In the genomic region with DNA sequence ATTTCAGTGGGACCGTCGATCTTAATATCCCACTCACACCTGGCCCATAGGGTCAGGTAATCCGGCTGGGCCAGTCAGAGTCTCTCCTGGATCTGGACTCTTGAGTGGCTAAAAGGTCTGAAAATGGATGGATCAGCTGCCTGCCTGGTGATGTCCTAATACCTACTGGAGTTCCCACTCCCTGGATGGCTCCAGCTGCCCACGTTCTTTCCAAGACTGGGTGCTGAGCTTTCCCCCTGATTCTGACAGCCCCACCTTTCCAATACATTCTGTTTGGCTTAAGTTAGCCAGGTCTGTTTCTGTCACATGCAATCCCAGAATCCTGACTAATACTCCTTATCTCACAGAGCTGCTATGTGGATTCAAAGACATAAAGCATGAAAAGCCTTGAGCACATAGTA, we compare ENCODE assay signal across 10 cellular contexts. TPM values are rescaled to one million over a fixed set of nuclear protein-coding genes. Genes with fewer than 3 reads are reported as not detected.
A peak's percentile ranks its signal among the peaks of the same experiment; 100 is the strongest.
DNase-seq lines count a peak whose midpoint lies in the region; ATAC-seq and TF ChIP-seq lines count a peak whose summit lies in the region.
"Had no signal": no experiment of that assay in that cellular context is flagged by ENCODE, and none has a peak within 500 bp of the region (broad histone marks: within the 10 kb centered on the region; RNA-seq: fewer than 3 reads in every experiment).

No MANE protein-coding gene starts in this region.

- DNase-seq in A172 (ENCODE audit: low spot score), result peak; percentile 38
- DNase-seq in RWPE2 (ENCODE audit: low spot score), result peak; percentile 51
- DNase-seq in ovary, result peak in 2 of 5 donors; percentile 29 to 32
- no peak for DNase-seq in DMS79 (lab: John Stamatoyannopoulos, UW)
- DNase-seq in SW480 (ENCODE audit: low spot score), result no peak

- no peak for TF ChIP-seq EP300 in ovary (IDR thresholded peaks at IDR 0.05)

- H3K27ac ChIP-seq in RWPE2 (ENCODE audit: poor library complexity, severe bottlenecking), result peak overlapping the region; percentile 36
- peak overlapping the region; percentile 64 to 70 for H3K27ac ChIP-seq in esophagus (ENCODE audit: low read depth in 2 of 2, low read length in 1 of 2)
- H3K27ac ChIP-seq in ovary, result peak overlapping the region; percentile 31 to 69
- H3K27ac ChIP-seq: parathyroid adenoma, VCaP had no signal

- intact Hi-C loops in ovary (cut with DNase I), result loop anchor here in 1 of 4 donors (10.0 kb wide), 1 partner anchor 339 kb away; no protein-coding TSS in a partner anchor

- TF ChIP-seq CTCF in RWPE2 (IDR thresholded peaks at IDR 0.05; ENCODE audit: poor library complexity, severe bottlenecking) (no peak), ovary (IDR thresholded peaks at IDR 0.05) (no peak)

- WGBS in esophagus, 2 donors, result 74 to 82% methylated on average over 4 of the region's 4 CpGs
- WGBS in ovary, 3 donors, result 67 to 81% (median 75%) methylated on average over 4 of the region's 4 CpGs

- ATAC-seq in RWPE2 (ENCODE audit: low read depth) (peak; percentile 62), HG02642 (IDR thresholded peaks at IDR 0.05; ENCODE audit: poor library complexity, unreplicated experiment) (no peak), GM21576 (IDR thresholded peaks at IDR 0.05; ENCODE audit: unreplicated experiment) (no peak)

- H3K36me3 ChIP-seq in RWPE2 (ENCODE audit: low read depth) (peaks cover 11% of the 10 kb centered on the region), esophagus (ENCODE audit: control insufficient read depth in 2 of 2, insufficient read depth in 2 of 2, low read length in 1 of 2) (no peaks in the 10 kb centered on the region), ovary (no peaks in the 10 kb centered on the region)

- H3K4me1 ChIP-seq in RWPE2 (ENCODE audit: insufficient read depth, poor library complexity, severe bottlenecking) (peaks cover 22% of the 10 kb centered on the region), esophagus (ENCODE audit: control insufficient read depth in 2 of 2, insufficient read depth in 2 of 2, low read length in 1 of 2) (peaks cover 7 to 18% of the 10 kb centered on the region in 2 donors), ovary (ENCODE audit: insufficient read depth) (peaks cover 27% of the 10 kb centered on the region)

- H3K9me3 ChIP-seq in RWPE2 (ENCODE audit: severe bottlenecking), result no peaks in the 10 kb centered on the region
- H3K9me3 ChIP-seq in esophagus (ENCODE audit: control insufficient read depth in 2 of 2, insufficient read depth in 1 of 2, low read depth in 1 of 2, low read length in 1 of 2), result no peaks in the 10 kb centered on the region
- H3K9me3 ChIP-seq in ovary, result no peaks in the 10 kb centered on the region

- H3K27me3 ChIP-seq in RWPE2 (ENCODE audit: insufficient read depth, poor library complexity, severe bottlenecking) (no peaks in the 10 kb centered on the region), esophagus (ENCODE audit: control insufficient read depth in 1 of 2, insufficient read depth in 2 of 2, low read length in 2 of 2) (no peaks in the 10 kb centered on the region), ovary (no peaks in the 10 kb centered on the region)

- TF ChIP-seq POLR2A in ovary (IDR thresholded peaks at IDR 0.05), result no peak

- H3K4me3 ChIP-seq in RWPE2 (ENCODE audit: severe bottlenecking) (no peak overlapping the region), esophagus (ENCODE audit: low read depth in 1 of 2, low read length in 2 of 2) (no peak overlapping the region), ovary (no peak overlapping the region)

RNA-seq across cellular contexts. Expression of gene SH3PXD2B, which starts 10.2 kb away (rescaled TPM):
- 13.1 and 15.0 TPM in 2 replicates for total RNA-seq in A172 (2014; rRNA removed; shearing (Covaris generic))
- polyA plus RNA-seq in esophagus, result 1 to 10 TPM; 3.0 to 4.5 TPM
- total RNA-seq in ovary, result 10 to 100 TPM; 13.0 to 71.8 (median 61.1) TPM
- 10 to 100 TPM; 16.6 to 49.9 TPM for polyA plus RNA-seq in ovary

Comparison
In these comparisons a context has a peak if more than half of its experiments do, and no peak if none do; other contexts are left out.
1. DNase-seq: peak in A172 (single experiment) and RWPE2 (single experiment); none in DMS79 (single experiment) and SW480 (single experiment).
2. Peak in every context shown above with its lines, with median percentiles within 50 percentile points of each other: H3K27ac ChIP-seq.